ENCODE assay signal across 12 cellular contexts in genomic region chr4:88623097-88623496, GRCh38. TPM values are rescaled to one million over a fixed set of nuclear protein-coding genes. Genes with fewer than 3 reads are reported as not detected.
DNase-seq lines count a peak whose midpoint lies in the region; ATAC-seq, FAIRE-seq and TF ChIP-seq lines count a peak whose summit lies in the region.
"Had no signal": no experiment of that assay in that cellular context is flagged by ENCODE, and none has a peak within 500 bp of the region (broad histone marks: within the 10 kb centered on the region; RNA-seq: fewer than 3 reads in every experiment).

No MANE protein-coding gene starts in this region.

- peaks cover 43% of the 10 kb centered on the region for H3K4me1 Mint-ChIP-seq in activated T-cell treated with anti-CD3 and anti-CD28 coated beads, Interleukin-2, amount 50 U/mL, for 72 hours (ENCODE audit: low read depth)

- FAIRE-seq in urothelium cell line (lab: Jason Lieb, UNC) = no peak

- no peak for TF ChIP-seq CTCF in foreskin fibroblast (IDR thresholded peaks at IDR 0.05; ENCODE audit: low read depth, low read length)

- H3K4me3 Mint-ChIP-seq in activated T-cell treated with anti-CD3 and anti-CD28 coated beads, Interleukin-2, amount 50 U/mL, for 72 hours = no peak overlapping the region
- H3K4me3 Mint-ChIP-seq: B cell had no signal

- ATAC-seq in activated T-cell treated with anti-CD3 and anti-CD28 coated beads, Interleukin-2, amount 50 U/mL, for 72 hours (replicated peaks in 1 of 2) = peak; percentile 65 to 87
- ATAC-seq in SK-N-SH treated with all-trans-retinoic acid at 6 μM for 48 hours (peak; percentile 80), HG03159 (IDR thresholded peaks at IDR 0.05; ENCODE audit: unreplicated experiment) (no peak)

- DNase-seq in activated T-cell treated with anti-CD3 and anti-CD28 coated beads, Interleukin-2, amount 50 U/mL, for 72 hours = peak in 1 of 2 donors; percentile 12
- DNase-seq in activated T-cell treated with anti-CD3 and anti-CD28 coated beads for 4 hours (no peak), foreskin fibroblast (peak; percentile 93 to 96), urothelium cell line (ENCODE audit: low spot score) (peak; percentile 44), pons (ENCODE audit: low spot score) (no peak)
- no peak for DNase-seq in central memory CD4-positive, alpha-beta T cell
- DNase-seq: activated effector memory CD4-positive, alpha-beta T cell treated with anti-CD3 and anti-CD28 coated beads, Interleukin-2, amount 50 U/mL, for 16 hours; NCI-H2081 treated with DMSO at 0.1 percent for 48 hours; stimulated activated naive CD4-positive, alpha-beta T cell treated with Interleukin-2 at 50 U/mL for 16 hours had no signal

- H3K27me3 Mint-ChIP-seq in activated T-cell treated with anti-CD3 and anti-CD28 coated beads, Interleukin-2, amount 50 U/mL, for 72 hours (ENCODE audit: low read depth) = no peaks in the 10 kb centered on the region
- H3K27me3 Mint-ChIP-seq: B cell had no signal

- no peak overlapping the region for H3K27ac Mint-ChIP-seq in activated T-cell treated with anti-CD3 and anti-CD28 coated beads, Interleukin-2, amount 50 U/mL, for 72 hours
- H3K27ac Mint-ChIP-seq: B cell had no signal

- H3K36me3 Mint-ChIP-seq in activated T-cell treated with anti-CD3 and anti-CD28 coated beads, Interleukin-2, amount 50 U/mL, for 72 hours (ENCODE audit: insufficient read depth in 2 of 2) = peaks cover 4 to 10% of the 10 kb centered on the region in 2 donors

- no peak overlapping the region for H3K4me3 ChIP-seq in foreskin fibroblast (ENCODE audit: low read depth in 1 of 2, low read length in 2 of 2)

- H3K9me3 Mint-ChIP-seq in activated T-cell treated with anti-CD3 and anti-CD28 coated beads, Interleukin-2, amount 50 U/mL, for 72 hours = peaks cover 0 to 6% of the 10 kb centered on the region in 2 donors

TF ChIP-seq in SK-N-SH treated with all-trans-retinoic acid at 6 μM for 48 hours, 23 proteins besides CTCF, POLR2A, EP300 and RAD21:
- TF ChIP-seq PATZ1 (CRISPR knock-in tag; IDR thresholded peaks at IDR 0.05; ENCODE audit: borderline replicate concordance) (no peak), CREB5 (CRISPR knock-in tag; IDR thresholded peaks at IDR 0.05; ENCODE audit: low read depth) (no peak), ISL1 (CRISPR knock-in tag; IDR thresholded peaks at IDR 0.05) (peak; percentile 19)
TF ChIP-seq in SK-N-SH treated with all-trans-retinoic acid at 6 μM for 48 hours: peak in this region for 1.

RNA-seq across cellular contexts. Expression of gene HERC3, which starts 30.8 kb away (rescaled TPM):
- 10 to 100 TPM; 22.0 to 32.3 TPM for total RNA-seq in activated T-cell treated with anti-CD3 and anti-CD28 coated beads, Interleukin-2, amount 50 U/mL, for 72 hours

Comparison
In these comparisons a context has a peak if more than half of its experiments do, and no peak if none do; other contexts are left out.
1. DNase-seq: peak in foreskin fibroblast (2 of 2) and urothelium cell line (single experiment); none in activated T-cell treated with anti-CD3 and anti-CD28 coated beads for 4 hours (single experiment), pons (single experiment) and central memory CD4-positive, alpha-beta T cell (single experiment).